In the genomic region with DNA sequence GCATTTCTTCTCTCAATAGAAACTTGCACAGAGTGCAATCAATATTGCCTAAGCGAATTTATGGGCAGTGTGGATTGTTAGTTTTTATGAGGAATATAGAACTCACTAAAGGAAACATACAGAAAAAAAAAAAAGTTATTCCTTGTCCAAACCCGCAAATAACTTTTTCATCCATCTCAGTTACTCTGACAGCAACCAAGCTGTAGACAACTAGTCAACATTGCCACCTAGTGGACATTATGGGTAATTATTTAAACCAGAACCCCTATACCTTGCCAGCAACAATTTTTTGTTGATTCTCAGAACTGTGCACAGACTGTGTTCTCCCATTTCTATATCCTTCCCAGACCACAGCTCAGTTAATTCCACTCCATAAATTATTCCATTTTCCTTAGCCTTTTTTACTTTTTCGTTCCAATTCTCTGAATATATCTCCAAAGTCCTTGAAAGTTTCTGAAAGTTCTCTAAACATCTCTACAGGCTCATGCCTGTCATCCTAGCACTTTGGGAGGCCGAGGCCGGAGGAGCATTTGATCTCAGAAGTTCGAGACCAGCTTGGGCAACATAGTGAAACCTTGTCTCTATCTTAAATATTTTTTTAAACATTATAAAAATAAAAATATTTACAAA, we compare ENCODE assay signal across 8 cellular contexts. TPM values are rescaled to one million over a fixed set of nuclear protein-coding genes. Genes with fewer than 3 reads are reported as not detected.
DNase-seq lines count a peak whose midpoint lies in the region; ATAC-seq and TF ChIP-seq lines count a peak whose summit lies in the region.

No MANE protein-coding gene starts in this region.

- no peak overlapping the region for H2AFZ ChIP-seq in OCI-LY3 (ENCODE audit: low read depth, low read length)

- peak; percentile 62 for TF ChIP-seq CTCF in OCI-LY3 (IDR thresholded peaks at IDR 0.05; ENCODE audit: low read depth, low read length)

- H3K36me3 ChIP-seq in OCI-LY3 (replicated peaks; ENCODE audit: low read depth, low read length): no peaks in the 10 kb centered on the region

- H3K4me3 ChIP-seq in OCI-LY3 (ENCODE audit: low read length): no peak overlapping the region

- no peaks in the 10 kb centered on the region for H4K20me1 ChIP-seq in OCI-LY3 (ENCODE audit: insufficient read depth, low read length)

- peaks cover 32% of the 10 kb centered on the region for H3K27me3 Mint-ChIP-seq in activated T-cell treated with anti-CD3 and anti-CD28 coated beads, Interleukin-2, amount 50 U/mL, for 72 hours (ENCODE audit: low read depth)
- H3K27me3 Mint-ChIP-seq in naive thymus-derived CD8-positive, alpha-beta T cell: peaks cover 11 to 30% (median 16%) of the 10 kb centered on the region in 5 donors

- peak; percentile 57 to 63 for ATAC-seq in activated T-cell treated with anti-CD3 and anti-CD28 coated beads, Interleukin-2, amount 50 U/mL, for 72 hours (replicated peaks in 1 of 2)
- ATAC-seq in HG03354 (IDR thresholded peaks at IDR 0.05; ENCODE audit: poor library complexity, severe bottlenecking, unreplicated experiment) (peak; percentile 33), GM18867 (IDR thresholded peaks at IDR 0.05; ENCODE audit: unreplicated experiment) (no peak)
- ATAC-seq in naive thymus-derived CD8-positive, alpha-beta T cell: peak; percentile 29 to 38

- H3K27me3 ChIP-seq in OCI-LY3 (ENCODE audit: low read depth, low read length): no peaks in the 10 kb centered on the region

- H3K4me3 Mint-ChIP-seq in activated T-cell treated with anti-CD3 and anti-CD28 coated beads, Interleukin-2, amount 50 U/mL, for 72 hours: no peak overlapping the region
- H3K4me3 Mint-ChIP-seq in naive thymus-derived CD8-positive, alpha-beta T cell: peak overlapping the region in 2 of 10 donors; percentile 25 to 37

- DNase-seq in activated T-cell treated with anti-CD3 and anti-CD28 coated beads, Interleukin-2, amount 50 U/mL, for 72 hours: no peak
- DNase-seq in activated T-cell treated with anti-CD3 and anti-CD28 coated beads for 4 hours: no peak
- peak; percentile 68 for DNase-seq in dermis blood vessel endothelial cell
- DNase-seq in naive thymus-derived CD8-positive, alpha-beta T cell: peak in 5 of 10 donors; percentile 5 to 68 (median 64)
- DNase-seq in stimulated activated CD4-positive, alpha-beta T cell treated with anti-CD3 and anti-CD28 coated beads, Interleukin-1b, Interleukin-23, amount 100 ng/mL, for 48 hours: no peak

- H3K9me3 Mint-ChIP-seq in activated T-cell treated with anti-CD3 and anti-CD28 coated beads, Interleukin-2, amount 50 U/mL, for 72 hours: peaks cover 0 to 4% of the 10 kb centered on the region in 2 donors
- peaks cover 0 to 20% (median 4%) of the 10 kb centered on the region in 9 donors for H3K9me3 Mint-ChIP-seq in naive thymus-derived CD8-positive, alpha-beta T cell

- H3K27ac ChIP-seq in OCI-LY3 (ENCODE audit: low read length): no peak overlapping the region

- H3K4me1 Mint-ChIP-seq in activated T-cell treated with anti-CD3 and anti-CD28 coated beads, Interleukin-2, amount 50 U/mL, for 72 hours (ENCODE audit: low read depth): peaks cover 19% of the 10 kb centered on the region
- H3K4me1 Mint-ChIP-seq in naive thymus-derived CD8-positive, alpha-beta T cell: peaks cover 17 to 24% (median 21%) of the 10 kb centered on the region in 4 donors

- H3K4me1 ChIP-seq in OCI-LY3 (ENCODE audit: low read length): no peaks in the 10 kb centered on the region

- POLR2A ChIA-PET in naive thymus-derived CD8-positive, alpha-beta T cell (lab: Charles Lee): no interaction called here

- no peak overlapping the region for H3K27ac Mint-ChIP-seq in activated T-cell treated with anti-CD3 and anti-CD28 coated beads, Interleukin-2, amount 50 U/mL, for 72 hours
- H3K27ac Mint-ChIP-seq in naive thymus-derived CD8-positive, alpha-beta T cell: no peak overlapping the region

- no peaks in the 10 kb centered on the region for H3K79me2 ChIP-seq in OCI-LY3 (ENCODE audit: low read length)

- peaks cover 0 to 5% of the 10 kb centered on the region in 2 donors for H3K36me3 Mint-ChIP-seq in activated T-cell treated with anti-CD3 and anti-CD28 coated beads, Interleukin-2, amount 50 U/mL, for 72 hours (ENCODE audit: insufficient read depth in 2 of 2)
- peaks cover 0 to 3% (median 0%) of the 10 kb centered on the region in 3 donors for H3K36me3 Mint-ChIP-seq in naive thymus-derived CD8-positive, alpha-beta T cell

- no peaks in the 10 kb centered on the region for H3K9me3 ChIP-seq in OCI-LY3 (ENCODE audit: insufficient read depth, low read length)

- no peak overlapping the region for H3K4me2 ChIP-seq in OCI-LY3 (ENCODE audit: low read length)

- H3K9ac ChIP-seq in OCI-LY3 (ENCODE audit: low read length): no peak overlapping the region

RNA-seq across cellular contexts. Expression of a gene that starts 2.6 kb away (rescaled TPM):
- total RNA-seq in activated T-cell treated with anti-CD3 and anti-CD28 coated beads, Interleukin-2, amount 50 U/mL, for 72 hours: under 1 TPM; 0.12 to 0.17 TPM
- total RNA-seq in dermis blood vessel endothelial cell: 234 and 264 TPM in 2 replicates
- total RNA-seq in naive thymus-derived CD8-positive, alpha-beta T cell: under 1 TPM; 0.13 to 0.27 TPM
- 1 to 10 TPM in 2 of 3 donors, under 1 TPM in 1; 0.56 to 1.2 (median 1.1) TPM for polyA plus RNA-seq in naive thymus-derived CD8-positive, alpha-beta T cell

Comparison
In these comparisons a context has a peak if more than half of its experiments do, and no peak if none do; other contexts are left out.
1. RNA of a gene that starts 2.6 kb away (total RNA-seq): 234 to 264 TPM in dermis blood vessel endothelial cell; 0.13 to 0.27 TPM in naive thymus-derived CD8-positive, alpha-beta T cell and 0.12 to 0.17 TPM in activated T-cell treated with anti-CD3 and anti-CD28 coated beads, Interleukin-2, amount 50 U/mL, for 72 hours; every median in the first group is over 100 times any median in the second.